22 cellular contexts compared by ENCODE assay signal in genomic region chr1:116956378-116956777, GRCh38. TPM values are rescaled to one million over a fixed set of nuclear protein-coding genes. Genes with fewer than 3 reads are reported as not detected.
DNase-seq lines count a peak whose midpoint lies in the region; ATAC-seq and TF ChIP-seq lines count a peak whose summit lies in the region.
"Had no signal": no experiment of that assay in that cellular context is flagged by ENCODE, and none has a peak within 500 bp of the region (broad histone marks: within the 10 kb centered on the region; RNA-seq: fewer than 3 reads in every experiment).

No MANE protein-coding gene starts in this region.

- intact Hi-C loops in upper lobe of right lung (cut with DNase I): no loop called here

- ATAC-seq in upper lobe of right lung: peak; percentile 56
- ATAC-seq: activated CD8-positive, alpha-beta memory T cell treated with anti-CD3 and anti-CD28 coated beads, Interleukin-2, amount 10 ng/mL, durations not matched to agents 7 days and 5 days; gastrocnemius medialis; T-cell had no signal

- peak; percentile 56 for DNase-seq in NCI-H1105 (lab: John Stamatoyannopoulos, UW)
- DNase-seq in NCI-H2107 (lab: John Stamatoyannopoulos, UW): peak; percentile 69
- peak; percentile 76 for DNase-seq in NCI-H69 (lab: John Stamatoyannopoulos, UW)
- DNase-seq in upper lobe of right lung: no peak
- no peak for DNase-seq in activated naive CD4-positive, alpha-beta T cell (lab: John Stamatoyannopoulos, UW)
- no peak for DNase-seq in stimulated activated CD4-positive, alpha-beta T cell treated with anti-CD3 and anti-CD28 coated beads, Interleukin-4, amount 100 ng/mL, for 1 hour
- no peak for DNase-seq in DMS114 treated with DMSO at 0.1 percent for 48 hours (lab: John Stamatoyannopoulos, UW; ENCODE audit: unreplicated experiment)
- DNase-seq: activated CD4-positive, CD25-positive, alpha-beta regulatory T cell; activated CD8-positive, alpha-beta memory T cell treated with anti-CD3 and anti-CD28 coated beads, Interleukin-2, amount 10 ng/mL, durations not matched to agents 7 days and 5 days; activated naive CD4-positive, alpha-beta T cell treated with Interleukin-2 at 50 U/mL for 16 hours; activated T-cell treated with anti-CD3 and anti-CD28 coated beads, Interleukin-2, amount 50 U/mL, for 48 hours; gastrocnemius medialis; GM23248; HFFc6; IMR-90; NCI-H1048; SJCRH30; small intestine; T-cell; trophoblast cell had no signal

- no peak overlapping the region for H3K27ac ChIP-seq in upper lobe of right lung
- H3K27ac ChIP-seq: C4-2B, gastrocnemius medialis, GM23248, parathyroid adenoma, SJCRH30 had no signal

- no peak overlapping the region for H3K4me3 ChIP-seq in upper lobe of right lung
- H3K4me3 ChIP-seq: gastrocnemius medialis, GM23248, SJCRH30 had no signal

- no peaks in the 10 kb centered on the region for H3K36me3 ChIP-seq in upper lobe of right lung
- H3K36me3 ChIP-seq: gastrocnemius medialis had no signal

- no peaks in the 10 kb centered on the region for H3K27me3 ChIP-seq in upper lobe of right lung
- H3K27me3 ChIP-seq: SJCRH30 had no signal

- no peaks in the 10 kb centered on the region for H3K9me3 ChIP-seq in upper lobe of right lung
- H3K9me3 ChIP-seq: gastrocnemius medialis, SJCRH30 had no signal

- H3K4me1 ChIP-seq in upper lobe of right lung: no peaks in the 10 kb centered on the region
- H3K4me1 ChIP-seq: parathyroid adenoma had no signal

- no peak for TF ChIP-seq CTCF in upper lobe of right lung (IDR thresholded peaks at IDR 0.05)

RNA-seq across cellular contexts. Expression of gene CD101, which starts 45.2 kb away (rescaled TPM):
- 37.4 TPM for total RNA-seq in upper lobe of right lung
- total RNA-seq: GM23248, HFFc6, IMR-90 had no signal

RNA-seq across cellular contexts. Expression of gene PTGFRN, which starts 46.7 kb away (rescaled TPM):
- total RNA-seq in upper lobe of right lung: 31.2 TPM

Comparison
In these comparisons a context has a peak if more than half of its experiments do, and no peak if none do; other contexts are left out.
1. DNase-seq: peak in NCI-H1105 (single experiment), NCI-H2107 (single experiment) and NCI-H69 (single experiment); none in upper lobe of right lung (single experiment), activated naive CD4-positive, alpha-beta T cell (0 of 4), stimulated activated CD4-positive, alpha-beta T cell treated with anti-CD3 and anti-CD28 coated beads, Interleukin-4, amount 100 ng/mL, for 1 hour (single experiment) and DMS114 treated with DMSO at 0.1 percent for 48 hours (single experiment).